ENCODE assay signal across 1 cellular context in genomic region chr21:32884062-32884461, GRCh38.
A peak's percentile ranks its signal among the peaks of the same experiment; 100 is the strongest.
TF ChIP-seq lines count a peak whose summit lies in the region.

No MANE protein-coding gene starts in this region.

TF ChIP-seq in HEK293, 187 proteins besides CTCF, POLR2A, EP300 and RAD21 (continued from another document):
- TF ChIP-seq REST (tag by site-specific recombination; IDR thresholded peaks at IDR 0.05) = no peak
- 0 out of 2 replicates have a peak, but pooled peaks have one; percentile 34 for TF ChIP-seq SCRT2 (tag by site-specific recombination; IDR thresholded peaks at IDR 0.05)
- no peak for TF ChIP-seq TRIM28 (IDR thresholded peaks at IDR 0.05; ENCODE audit: borderline replicate concordance, low read length)
- no peak for TF ChIP-seq TCF7L2 (IDR thresholded peaks at IDR 0.05; ENCODE audit: borderline replicate concordance, low read depth, low read length)
